In genomic region chr9:71911061-71911907, GRCh38 we compare ENCODE assay signal across 8 cellular contexts. TPM values are rescaled to one million over a fixed set of nuclear protein-coding genes. Genes with fewer than 3 reads are reported as not detected.
DNase-seq lines count a peak whose midpoint lies in the region; ATAC-seq and TF ChIP-seq lines count a peak whose summit lies in the region.

TSS of gene ABHD17B (minus strand) at chr9:71911193. CDS start at chr9:71875080, 36,113 bp downstream.
A gene with protein sequence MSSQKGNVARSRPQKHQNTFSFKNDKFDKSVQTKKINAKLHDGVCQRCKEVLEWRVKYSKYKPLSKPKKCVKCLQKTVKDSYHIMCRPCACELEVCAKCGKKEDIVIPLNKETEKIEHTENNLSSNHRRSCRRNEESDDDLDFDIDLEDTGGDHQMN (plus strand): TSS chr9:71911639. CDS start chr9:71911735, 96 bp downstream.

- TF ChIP-seq CTCF in GM13976 (IDR thresholded peaks at IDR 0.05; ENCODE audit: borderline replicate concordance, control extremely low read depth, extremely low read depth, insufficient read depth, missing control alignments) (no peak), heart right ventricle (IDR thresholded peaks at IDR 0.05) (no peak), upper lobe of left lung (IDR thresholded peaks at IDR 0.05) (no peak)

- H3K36me3 Mint-ChIP-seq in T-helper 1 cell treated with Interleukin-12 subunit alpha and Interleukin-12 subunit beta and Interleukin-4 antibody, amounts not matched to agents 30 μg/mL and 1 μg/mL, for 36 hours (ENCODE audit: low read depth) = peaks cover 8% of the 10 kb centered on the region

- 0% methylated on average over 45 of the region's 45 CpGs for WGBS in heart right ventricle, 2 donors
- 0 to 1% methylated on average over 36 to 37 of the region's 45 CpGs for WGBS in upper lobe of left lung, 2 donors

- intact Hi-C loops in heart right ventricle (cut with DNase I) = loop anchor here in 7 of 10 donors (5.0 to 10.0 kb wide), 6 partner anchors 74 to 454 kb away; partner anchors contain the start of gene ZFAND5 (in 3 of the 7)
- intact Hi-C loops in posterior cingulate gyrus (cut with DNase I) = loop anchor here (5.0 kb wide), 1 partner anchor 99 kb away; no protein-coding TSS in a partner anchor

- H3K4me3 ChIP-seq in heart right ventricle = peak within 1 kb of the TSS; percentile 64 to 99 (median 94)
- H3K4me3 ChIP-seq in upper lobe of left lung = peak within 1 kb of the TSS; percentile 81 to 99 (median 94)

- H3K27me3 Mint-ChIP-seq in T-helper 1 cell treated with Interleukin-12 subunit alpha and Interleukin-12 subunit beta and Interleukin-4 antibody, amounts not matched to agents 30 μg/mL and 1 μg/mL, for 36 hours (ENCODE audit: low read depth) = no peaks in the 10 kb centered on the region

- peaks cover 50% of the 10 kb centered on the region for H3K4me1 Mint-ChIP-seq in T-helper 1 cell treated with Interleukin-12 subunit alpha and Interleukin-12 subunit beta and Interleukin-4 antibody, amounts not matched to agents 30 μg/mL and 1 μg/mL, for 36 hours (ENCODE audit: low read depth)

- peak; percentile 55 to 98 (median 92) for TF ChIP-seq POLR2A in upper lobe of left lung (IDR thresholded peaks at IDR 0.05)

- H3K27ac Mint-ChIP-seq in T-helper 1 cell treated with Interleukin-12 subunit alpha and Interleukin-12 subunit beta and Interleukin-4 antibody, amounts not matched to agents 30 μg/mL and 1 μg/mL, for 36 hours = peak within 1 kb of the TSS; percentile 94

- in situ Hi-C loops in GM13976 (cut with MboI; ENCODE audit: low sequenced_read_pairs, unreplicated experiment) = no loop called here

- H3K4me3 Mint-ChIP-seq in T-helper 1 cell treated with Interleukin-12 subunit alpha and Interleukin-12 subunit beta and Interleukin-4 antibody, amounts not matched to agents 30 μg/mL and 1 μg/mL, for 36 hours = peak within 1 kb of the TSS; percentile 97

- H3K27me3 ChIP-seq in heart right ventricle (no peaks in the 10 kb centered on the region), upper lobe of left lung (no peaks in the 10 kb centered on the region)

- peaks cover 0 to 64% (median 46%) of the 10 kb centered on the region in 9 donors for H3K4me1 ChIP-seq in heart right ventricle
- H3K4me1 ChIP-seq in upper lobe of left lung = peaks cover 23 to 49% (median 31%) of the 10 kb centered on the region in 4 donors

- H3K9me3 ChIP-seq in heart right ventricle (no peaks in the 10 kb centered on the region), upper lobe of left lung (no peaks in the 10 kb centered on the region)

- ATAC-seq in HG02870 (IDR thresholded peaks at IDR 0.05; ENCODE audit: unreplicated experiment) (peak; percentile 90), heart right ventricle (peak; percentile 98 to 100 (median 99)), upper lobe of left lung (ENCODE audit: low FRiP score in 2 of 2) (peak; percentile 99 to 100)

- H3K9me3 Mint-ChIP-seq in T-helper 1 cell treated with Interleukin-12 subunit alpha and Interleukin-12 subunit beta and Interleukin-4 antibody, amounts not matched to agents 30 μg/mL and 1 μg/mL, for 36 hours = no peaks in the 10 kb centered on the region

- TF ChIP-seq EP300 in upper lobe of left lung (IDR thresholded peaks at IDR 0.05) = peak in 1 of 4 donors; percentile 16

- H3K36me3 ChIP-seq in heart right ventricle (peaks cover 0 to 2% (median 0%) of the 10 kb centered on the region in 9 donors), upper lobe of left lung (peaks cover 0 to 2% (median 0%) of the 10 kb centered on the region in 4 donors)

- DNase-seq in GM13976 (ENCODE audit: low spot score) = peak; percentile 97
- peak; percentile 94 for DNase-seq in NCI-H146 treated with DMSO at 0.1 percent for 48 hours (lab: John Stamatoyannopoulos, UW; ENCODE audit: unreplicated experiment)
- peak; percentile 100 for DNase-seq in amniotic stem cell (lab: John Stamatoyannopoulos, UW)
- peak; percentile 98 to 99 for DNase-seq in heart right ventricle
- DNase-seq in posterior cingulate gyrus = peak; percentile 99 to 100 (median 100)
- DNase-seq in upper lobe of left lung = peak; percentile 96 to 100

- H3K27ac ChIP-seq in heart right ventricle (peak within 1 kb of the TSS; percentile 82 to 98 (median 94)), upper lobe of left lung (peak within 1 kb of the TSS; percentile 88 to 99 (median 93))

RNA-seq across cellular contexts. Expression of gene ABHD17B, which starts in this region (rescaled TPM):
- total RNA-seq in heart right ventricle (10 to 100 TPM in 4 of 10 donors, 1 to 10 TPM in 6; 8.5 to 14.8 (median 9.7) TPM), upper lobe of left lung (10 to 100 TPM in 5 of 6 donors, 1 to 10 TPM in 1; 3.9 to 27.3 (median 12.8) TPM)
- polyA plus RNA-seq in heart right ventricle = 1 to 10 TPM; 2.6 to 5.1 TPM

RNA-seq across cellular contexts. Expression of the second gene that starts in this region (rescaled TPM):
- total RNA-seq in heart right ventricle (1 to 10 TPM; 3.8 to 8.5 (median 6.1) TPM), upper lobe of left lung (10 to 100 TPM in 2 of 6 donors, 1 to 10 TPM in 4; 6.5 to 13.0 (median 9.0) TPM)
- 1 to 10 TPM; 5.7 to 7.2 TPM for polyA plus RNA-seq in heart right ventricle

Comparison
In these comparisons a context has a peak if more than half of its experiments do, and no peak if none do; other contexts are left out.
1. Peak in every context shown above with its lines: DNase-seq, ATAC-seq, H3K4me3 ChIP-seq and H3K27ac ChIP-seq.